Comparison of ENCODE assay signal across 1 cellular context in genomic region chr12:6967548-6968100, GRCh38.
TF ChIP-seq lines count a peak whose summit lies in the region.

No MANE protein-coding gene starts in this region.

TF ChIP-seq in HepG2, 621 proteins besides CTCF, POLR2A, EP300 and RAD21:
- TF ChIP-seq ZNF292 (CRISPR knock-in tag; IDR thresholded peaks at IDR 0.05; ENCODE audit: borderline replicate concordance, low read depth) (no peak), ZBTB1 (CRISPR knock-in tag; IDR thresholded peaks at IDR 0.05; ENCODE audit: borderline replicate concordance) (no peak), TFDP1 (CRISPR knock-in tag; IDR thresholded peaks at IDR 0.05; ENCODE audit: borderline replicate concordance) (no peak), AGO2 (optimal IDR thresholded peaks at IDR 0.05; ENCODE audit: low read depth, low read length) (peak; percentile 17)
